ENCODE assay signal across 8 cellular contexts in genomic region chr12:32501835-32502333, GRCh38.
A peak's percentile ranks its signal among the peaks of the same experiment; 100 is the strongest.
DNase-seq lines count a peak whose midpoint lies in the region; ATAC-seq lines count a peak whose summit lies in the region.

No MANE protein-coding gene starts in this region.

- peak overlapping the region; percentile 70; the same call in 1 of the 2 replicates for H3K27ac ChIP-seq in SK-N-MC

- intact Hi-C loops in Right ventricle myocardium inferior (cut with DNase I) = no loop called here
- intact Hi-C loops in cardiac septum (cut with DNase I) = no loop called here
- intact Hi-C loops in Right ventricle myocardium superior (cut with DNase I) = no loop called here

- ATAC-seq in Right ventricle myocardium inferior (peak; percentile 79), Right ventricle myocardium superior (ENCODE audit: poor library complexity) (peak; percentile 66), GM21723 (IDR thresholded peaks at IDR 0.05; ENCODE audit: unreplicated experiment) (no peak)

- H3K9me3 ChIP-seq in SK-N-MC (ENCODE audit: low read depth, low read length) = no peaks in the 10 kb centered on the region

- H3K9ac ChIP-seq in SK-N-MC (ENCODE audit: insufficient read length) = peak overlapping the region; percentile 65

- H3K36me3 ChIP-seq in SK-N-MC (ENCODE audit: insufficient read depth, low read length) = no peaks in the 10 kb centered on the region

- peak overlapping the region; percentile 84 for H3K4me3 ChIP-seq in SK-N-MC

- no peak for DNase-seq in Right ventricle myocardium inferior (ENCODE audit: missing footprints)
- no peak for DNase-seq in cardiac septum (ENCODE audit: low spot score)
- peak; percentile 82 for DNase-seq in SK-N-MC (ENCODE audit: low read depth, low spot score)
- no peak for DNase-seq in Right ventricle myocardium superior
- peak; percentile 93 for DNase-seq in pons (ENCODE audit: low spot score)
- DNase-seq in activated T-cell treated with anti-CD3 and anti-CD28 coated beads, Interleukin-2, amount 50 U/mL, for 1 hour = no peak
- no peak for DNase-seq in GM19240 (ENCODE audit: insufficient read length, low spot score)

Comparison
In these comparisons a context has a peak if more than half of its experiments do, and no peak if none do; other contexts are left out.
1. DNase-seq: peak in SK-N-MC (single experiment) and pons (single experiment); none in Right ventricle myocardium inferior (single experiment), cardiac septum (single experiment), Right ventricle myocardium superior (single experiment), activated T-cell treated with anti-CD3 and anti-CD28 coated beads, Interleukin-2, amount 50 U/mL, for 1 hour (single experiment) and GM19240 (single experiment).